In genomic region chr5:117888688-117889087, GRCh38 we compare ENCODE assay signal across 8 cellular contexts.
DNase-seq lines count a peak whose midpoint lies in the region; ATAC-seq and TF ChIP-seq lines count a peak whose summit lies in the region.

No MANE protein-coding gene starts in this region.

- no peaks in the 10 kb centered on the region for H3K36me3 ChIP-seq in transverse colon

- 16 to 34% methylated on average over 2 of the region's 2 CpGs for WGBS in transverse colon (ENCODE audit: low coverage in 1 of 2), 2 donors

- TF ChIP-seq CTCF in dorsolateral prefrontal cortex (IDR thresholded peaks at IDR 0.05 in 54 of 56, conservative IDR thresholded peaks at IDR 0.05 in 2 of 56; ENCODE audit: low read depth in 1 of 56, partially characterized antibody in 56 of 56) (no peak), transverse colon (IDR thresholded peaks at IDR 0.05) (no peak)

- DNase-seq in AG08396 (ENCODE audit: low spot score) (peak; percentile 3), dorsolateral prefrontal cortex (no peak), transverse colon (no peak), NCI-H82 treated with DMSO at 0.1 percent for 48 hours (lab: John Stamatoyannopoulos, UW; ENCODE audit: unreplicated experiment) (no peak), NCI-H2196 (lab: John Stamatoyannopoulos, UW; ENCODE audit: unreplicated experiment) (no peak), NCI-H2227 (lab: John Stamatoyannopoulos, UW; ENCODE audit: unreplicated experiment) (no peak)

- ATAC-seq in GM19395 (IDR thresholded peaks at IDR 0.05; ENCODE audit: unreplicated experiment) (peak; percentile 95), HG03196 (IDR thresholded peaks at IDR 0.05; ENCODE audit: unreplicated experiment) (peak; percentile 73)

- peak overlapping the region in 1 of 59 donors; percentile 37 for H3K27ac ChIP-seq in dorsolateral prefrontal cortex
- peak overlapping the region in 1 of 4 donors; percentile 23 for H3K27ac ChIP-seq in transverse colon

- in situ Hi-C loops in transverse colon (cut with MboI; ENCODE audit: low pct_ligation_motif_present in 1 of 4, low pct_unique_long_range_greater_than_20kb in 1 of 4, low sequenced_read_pairs in 3 of 4): no loop called here

- H3K4me1 ChIP-seq in transverse colon: no peaks in the 10 kb centered on the region

- H3K4me3 ChIP-seq in dorsolateral prefrontal cortex (peak overlapping the region in 46 of 59 donors; percentile 4 to 61 (median 22)), transverse colon (peak overlapping the region in 1 of 4 donors; percentile 26)

- H3K9me3 ChIP-seq in transverse colon: no peaks in the 10 kb centered on the region

- no peak for TF ChIP-seq EP300 in transverse colon (IDR thresholded peaks at IDR 0.05; ENCODE audit: low read depth)

- intact Hi-C loops in dorsolateral prefrontal cortex (cut with DNase I): no loop called here
- intact Hi-C loops in transverse colon (cut with DNase I; ENCODE audit: low total_unique reads): no loop called here

- TF ChIP-seq POLR2A in transverse colon (IDR thresholded peaks at IDR 0.05): no peak

- H3K27me3 ChIP-seq in dorsolateral prefrontal cortex (no peaks in the 10 kb centered on the region), transverse colon (no peaks in the 10 kb centered on the region)
